Comparison of ENCODE assay signal across 13 cellular contexts in genomic region chr4:77010841-77011354, GRCh38.
DNase-seq lines count a peak whose midpoint lies in the region; ATAC-seq and TF ChIP-seq lines count a peak whose summit lies in the region.
"Had no signal": no experiment of that assay in that cellular context is flagged by ENCODE, and none has a peak within 500 bp of the region (broad histone marks: within the 10 kb centered on the region; RNA-seq: fewer than 3 reads in every experiment).

No MANE protein-coding gene starts in this region.

- H3K4me3 ChIP-seq in fibroblast of pulmonary artery (replicated peaks; ENCODE audit: low read depth, low read length): no peak overlapping the region
- no peak overlapping the region for H3K4me3 ChIP-seq in skeletal muscle cell (ENCODE audit: low read depth, low read length)
- H3K4me3 ChIP-seq in CD8-positive, alpha-beta memory T cell (ENCODE audit: low read length): no peak overlapping the region

- no peak overlapping the region for H3K27ac ChIP-seq in CD8-positive, alpha-beta memory T cell (ENCODE audit: low read depth, low read length)

- ATAC-seq in SK-N-SH treated with all-trans-retinoic acid at 6 μM for 48 hours: peak; percentile 35
- no peak for ATAC-seq in stimulated activated naive CD8-positive, alpha-beta T cell treated with anti-CD3 and anti-CD28 coated beads, Interleukin-15, Interleukin-2, amounts not matched to agents 100 U/mL and 50 U/mL, for 24 hours
- no peak for ATAC-seq in activated CD8-positive, alpha-beta T cell treated with anti-CD3 and anti-CD28 coated beads for 36 hours

- H3K4me1 ChIP-seq in CD8-positive, alpha-beta memory T cell (ENCODE audit: insufficient read depth, low read length): peaks cover 49% of the 10 kb centered on the region

- CTCF ChIA-PET in activated CD8-positive, alpha-beta T cell treated with anti-CD3 and anti-CD28 coated beads for 36 hours (lab: Charles Lee): interaction anchor here (1.5 kb wide), 1 partner anchor 15 kb away, joined by 4 read pairs; no protein-coding TSS in a partner anchor
- CTCF ChIA-PET in CD8-positive, alpha-beta memory T cell (lab: Charles Lee): no interaction called here

- H3K27ac Mint-ChIP-seq in activated CD8-positive, alpha-beta T cell treated with anti-CD3 and anti-CD28 coated beads for 36 hours: no peak overlapping the region
- peak overlapping the region in 2 of 8 donors; percentile 22 to 62 for H3K27ac Mint-ChIP-seq in CD8-positive, alpha-beta memory T cell

- intact Hi-C loops in activated CD8-positive, alpha-beta T cell treated with anti-CD3 and anti-CD28 coated beads for 36 hours (cut with micrococcal nuclease): no loop called here

- DNase-seq in HCEC 1CT: peak; percentile 88
- peak; percentile 58 for DNase-seq in fibroblast of pulmonary artery (ENCODE audit: low read depth)
- peak; percentile 41 for DNase-seq in skeletal muscle cell (ENCODE audit: low read depth)
- no peak for DNase-seq in stimulated activated naive CD8-positive, alpha-beta T cell treated with anti-CD3 and anti-CD28 coated beads, Interleukin-15, Interleukin-2, amounts not matched to agents 100 U/mL and 50 U/mL, for 24 hours
- DNase-seq in activated CD8-positive, alpha-beta T cell treated with anti-CD3 and anti-CD28 coated beads for 36 hours: no peak
- DNase-seq in CD8-positive, alpha-beta memory T cell: no peak
- no peak for DNase-seq in amniotic stem cell (lab: John Stamatoyannopoulos, UW)
- DNase-seq: head of caudate nucleus, KBM-7, NCI-H2029 treated with DMSO at 0.1 percent for 48 hours, NCI-H748 treated with DMSO at 0.1 percent for 48 hours, SHP77 had no signal

- no peaks in the 10 kb centered on the region for H3K9me3 ChIP-seq in CD8-positive, alpha-beta memory T cell (ENCODE audit: low read length)

- H3K9me3 Mint-ChIP-seq in activated CD8-positive, alpha-beta T cell treated with anti-CD3 and anti-CD28 coated beads for 36 hours: no peaks in the 10 kb centered on the region
- H3K9me3 Mint-ChIP-seq in CD8-positive, alpha-beta memory T cell: no peaks in the 10 kb centered on the region

- no peak for TF ChIP-seq CTCF in fibroblast of pulmonary artery (IDR thresholded peaks at IDR 0.05; ENCODE audit: low read length, missing control alignments)
- no peak for TF ChIP-seq CTCF in activated CD8-positive, alpha-beta T cell treated with anti-CD3 and anti-CD28 coated beads for 36 hours (IDR thresholded peaks at IDR 0.05)

- no peaks in the 10 kb centered on the region for H3K27me3 ChIP-seq in CD8-positive, alpha-beta memory T cell (ENCODE audit: insufficient read depth, low read length, poor library complexity, severe bottlenecking)

- H3K27me3 Mint-ChIP-seq in activated CD8-positive, alpha-beta T cell treated with anti-CD3 and anti-CD28 coated beads for 36 hours: no peaks in the 10 kb centered on the region
- no peaks in the 10 kb centered on the region for H3K27me3 Mint-ChIP-seq in CD8-positive, alpha-beta memory T cell

- POLR2A ChIA-PET in activated CD8-positive, alpha-beta T cell treated with anti-CD3 and anti-CD28 coated beads for 36 hours (lab: Charles Lee): no interaction called here
- POLR2A ChIA-PET in CD8-positive, alpha-beta memory T cell (lab: Charles Lee): no interaction called here

- H3K36me3 ChIP-seq in CD8-positive, alpha-beta memory T cell (ENCODE audit: insufficient read depth, low read length): no peaks in the 10 kb centered on the region

- peaks cover 43% of the 10 kb centered on the region for H3K36me3 Mint-ChIP-seq in activated CD8-positive, alpha-beta T cell treated with anti-CD3 and anti-CD28 coated beads for 36 hours (ENCODE audit: low read depth)
- H3K36me3 Mint-ChIP-seq in CD8-positive, alpha-beta memory T cell: peaks cover 9 to 33% (median 15%) of the 10 kb centered on the region in 3 donors

- H3K4me1 Mint-ChIP-seq in activated CD8-positive, alpha-beta T cell treated with anti-CD3 and anti-CD28 coated beads for 36 hours (ENCODE audit: low read depth): peaks cover 67% of the 10 kb centered on the region
- H3K4me1 Mint-ChIP-seq in CD8-positive, alpha-beta memory T cell: peaks cover 39 to 51% (median 48%) of the 10 kb centered on the region in 3 donors

- H3K4me3 Mint-ChIP-seq in activated CD8-positive, alpha-beta T cell treated with anti-CD3 and anti-CD28 coated beads for 36 hours: no peak overlapping the region
- H3K4me3 Mint-ChIP-seq in CD8-positive, alpha-beta memory T cell: no peak overlapping the region

TF ChIP-seq in SK-N-SH treated with all-trans-retinoic acid at 6 μM for 48 hours, 23 proteins besides CTCF, POLR2A, EP300 and RAD21:
- TF ChIP-seq, protein P1, sequence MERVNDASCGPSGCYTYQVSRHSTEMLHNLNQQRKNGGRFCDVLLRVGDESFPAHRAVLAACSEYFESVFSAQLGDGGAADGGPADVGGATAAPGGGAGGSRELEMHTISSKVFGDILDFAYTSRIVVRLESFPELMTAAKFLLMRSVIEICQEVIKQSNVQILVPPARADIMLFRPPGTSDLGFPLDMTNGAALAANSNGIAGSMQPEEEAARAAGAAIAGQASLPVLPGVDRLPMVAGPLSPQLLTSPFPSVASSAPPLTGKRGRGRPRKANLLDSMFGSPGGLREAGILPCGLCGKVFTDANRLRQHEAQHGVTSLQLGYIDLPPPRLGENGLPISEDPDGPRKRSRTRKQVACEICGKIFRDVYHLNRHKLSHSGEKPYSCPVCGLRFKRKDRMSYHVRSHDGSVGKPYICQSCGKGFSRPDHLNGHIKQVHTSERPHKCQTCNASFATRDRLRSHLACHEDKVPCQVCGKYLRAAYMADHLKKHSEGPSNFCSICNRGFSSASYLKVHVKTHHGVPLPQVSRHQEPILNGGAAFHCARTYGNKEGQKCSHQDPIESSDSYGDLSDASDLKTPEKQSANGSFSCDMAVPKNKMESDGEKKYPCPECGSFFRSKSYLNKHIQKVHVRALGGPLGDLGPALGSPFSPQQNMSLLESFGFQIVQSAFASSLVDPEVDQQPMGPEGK (CRISPR knock-in tag; IDR thresholded peaks at IDR 0.05; ENCODE audit: borderline replicate concordance): 0 out of 2 replicates have a peak, but pooled peaks have one; percentile 53
- no peak for TF ChIP-seq TSHZ2 (CRISPR knock-in tag; IDR thresholded peaks at IDR 0.05)
- 0 out of 2 replicates have a peak, but pooled peaks have one; percentile 35 for TF ChIP-seq ISL1 (CRISPR knock-in tag; IDR thresholded peaks at IDR 0.05)

Comparison
In these comparisons a context has a peak if more than half of its experiments do, and no peak if none do; other contexts are left out.
1. DNase-seq: peak in HCEC 1CT (single experiment), fibroblast of pulmonary artery (single experiment) and skeletal muscle cell (single experiment); none in stimulated activated naive CD8-positive, alpha-beta T cell treated with anti-CD3 and anti-CD28 coated beads, Interleukin-15, Interleukin-2, amounts not matched to agents 100 U/mL and 50 U/mL, for 24 hours (single experiment), activated CD8-positive, alpha-beta T cell treated with anti-CD3 and anti-CD28 coated beads for 36 hours (single experiment), CD8-positive, alpha-beta memory T cell (0 of 5) and amniotic stem cell (single experiment).